17 cellular contexts compared by ENCODE assay signal in the genomic region with DNA sequence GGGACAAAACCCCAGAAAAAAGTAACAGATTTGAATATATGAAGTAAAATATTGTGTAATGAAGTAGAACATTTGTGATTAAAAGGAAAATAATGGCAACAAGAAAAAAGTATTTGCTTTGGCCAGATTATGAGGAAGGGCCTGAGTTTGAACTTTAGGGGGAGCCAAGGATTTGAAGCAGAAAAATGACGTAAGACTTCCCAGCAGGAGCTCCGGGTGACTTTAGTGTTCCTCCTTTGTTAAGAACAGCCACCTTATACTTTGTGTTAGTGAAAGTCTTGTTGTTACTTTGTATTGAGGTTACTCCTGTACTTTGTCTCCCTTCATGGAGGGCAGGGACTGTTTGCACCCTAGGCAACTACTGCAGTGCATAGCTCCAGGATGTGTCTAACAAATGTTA.
"Had no signal": no experiment of that assay in that cellular context is flagged by ENCODE, and none has a peak within 500 bp of the region (broad histone marks: within the 10 kb centered on the region; RNA-seq: fewer than 3 reads in every experiment).

No MANE protein-coding gene starts in this region.

- H3K36me3 ChIP-seq: ovary, uterus had no signal

- H3K27ac Mint-ChIP-seq: activated CD4-positive, alpha-beta T cell treated with anti-CD3 and anti-CD28 coated beads, Interleukin-2, amount 10 ng/mL, durations not matched to agents 7 days and 5 days; activated naive CD4-positive, alpha-beta T cell treated with anti-CD3 and anti-CD28 coated beads for 36 hours; dendritic cell treated with granulocyte-macrophage colony-stimulating factor and Interleukin-4, amounts not matched to agents 40 ng/mL and 50 ng/mL, for 4 days had no signal

- ATAC-seq: activated T-helper 17 cell treated with anti-CD3 and anti-CD28 coated beads, Interleukin-2, amount 50 U/mL, for 72 hours had no signal

- H3K4me3 ChIP-seq: adrenal gland, left ventricle myocardium inferior, ovary, tibial artery, uterus had no signal

- H3K27ac ChIP-seq: adrenal gland, left ventricle myocardium inferior, ovary, tibial artery, uterus, VCaP had no signal

- DNase-seq: activated CD4-positive, alpha-beta T cell treated with anti-CD3 and anti-CD28 coated beads, Interleukin-2, amount 10 ng/mL, durations not matched to agents 7 days and 5 days; activated CD8-positive, alpha-beta memory T cell treated with anti-CD3 and anti-CD28 coated beads for 24 hours; activated naive CD4-positive, alpha-beta T cell treated with anti-CD3 and anti-CD28 coated beads for 36 hours; adrenal gland; islet precursor cell; left ventricle myocardium inferior; ovary; stimulated activated CD4-positive, alpha-beta T cell treated with anti-CD3 and anti-CD28 coated beads, Interleukin-15, amount 100 ng/mL, for 24 hours; stimulated activated CD4-positive, alpha-beta T cell treated with anti-CD3 and anti-CD28 coated beads, Interleukin-4, amount 100 ng/mL, for 4 hours; T1000; tibial artery; uterus had no signal

- H3K27me3 ChIP-seq: adrenal gland, ovary, tibial artery, uterus had no signal

- H3K4me1 Mint-ChIP-seq: brain, memory B cell had no signal

- H3K9me3 ChIP-seq: adrenal gland, left ventricle myocardium inferior, ovary, tibial artery, uterus had no signal

- H3K4me1 ChIP-seq: adrenal gland, left ventricle myocardium inferior, uterus had no signal

- H3K4me3 Mint-ChIP-seq: activated CD4-positive, alpha-beta T cell treated with anti-CD3 and anti-CD28 coated beads, Interleukin-2, amount 10 ng/mL, durations not matched to agents 7 days and 5 days; activated naive CD4-positive, alpha-beta T cell treated with anti-CD3 and anti-CD28 coated beads for 36 hours; activated T-helper 17 cell treated with anti-CD3 and anti-CD28 coated beads, Interleukin-2, amount 50 U/mL, for 72 hours; brain; dendritic cell treated with granulocyte-macrophage colony-stimulating factor and Interleukin-4, amounts not matched to agents 40 ng/mL and 50 ng/mL, for 4 days; memory B cell had no signal

- H3K9me3 Mint-ChIP-seq: activated CD4-positive, alpha-beta T cell treated with anti-CD3 and anti-CD28 coated beads, Interleukin-2, amount 10 ng/mL, durations not matched to agents 7 days and 5 days; activated naive CD4-positive, alpha-beta T cell treated with anti-CD3 and anti-CD28 coated beads for 36 hours; activated T-helper 17 cell treated with anti-CD3 and anti-CD28 coated beads, Interleukin-2, amount 50 U/mL, for 72 hours; brain; dendritic cell treated with granulocyte-macrophage colony-stimulating factor and Interleukin-4, amounts not matched to agents 40 ng/mL and 50 ng/mL, for 4 days; memory B cell had no signal

- H3K27me3 Mint-ChIP-seq: activated CD4-positive, alpha-beta T cell treated with anti-CD3 and anti-CD28 coated beads, Interleukin-2, amount 10 ng/mL, durations not matched to agents 7 days and 5 days; activated T-helper 17 cell treated with anti-CD3 and anti-CD28 coated beads, Interleukin-2, amount 50 U/mL, for 72 hours; brain; dendritic cell treated with granulocyte-macrophage colony-stimulating factor and Interleukin-4, amounts not matched to agents 40 ng/mL and 50 ng/mL, for 4 days; memory B cell had no signal
